In the genomic region with DNA sequence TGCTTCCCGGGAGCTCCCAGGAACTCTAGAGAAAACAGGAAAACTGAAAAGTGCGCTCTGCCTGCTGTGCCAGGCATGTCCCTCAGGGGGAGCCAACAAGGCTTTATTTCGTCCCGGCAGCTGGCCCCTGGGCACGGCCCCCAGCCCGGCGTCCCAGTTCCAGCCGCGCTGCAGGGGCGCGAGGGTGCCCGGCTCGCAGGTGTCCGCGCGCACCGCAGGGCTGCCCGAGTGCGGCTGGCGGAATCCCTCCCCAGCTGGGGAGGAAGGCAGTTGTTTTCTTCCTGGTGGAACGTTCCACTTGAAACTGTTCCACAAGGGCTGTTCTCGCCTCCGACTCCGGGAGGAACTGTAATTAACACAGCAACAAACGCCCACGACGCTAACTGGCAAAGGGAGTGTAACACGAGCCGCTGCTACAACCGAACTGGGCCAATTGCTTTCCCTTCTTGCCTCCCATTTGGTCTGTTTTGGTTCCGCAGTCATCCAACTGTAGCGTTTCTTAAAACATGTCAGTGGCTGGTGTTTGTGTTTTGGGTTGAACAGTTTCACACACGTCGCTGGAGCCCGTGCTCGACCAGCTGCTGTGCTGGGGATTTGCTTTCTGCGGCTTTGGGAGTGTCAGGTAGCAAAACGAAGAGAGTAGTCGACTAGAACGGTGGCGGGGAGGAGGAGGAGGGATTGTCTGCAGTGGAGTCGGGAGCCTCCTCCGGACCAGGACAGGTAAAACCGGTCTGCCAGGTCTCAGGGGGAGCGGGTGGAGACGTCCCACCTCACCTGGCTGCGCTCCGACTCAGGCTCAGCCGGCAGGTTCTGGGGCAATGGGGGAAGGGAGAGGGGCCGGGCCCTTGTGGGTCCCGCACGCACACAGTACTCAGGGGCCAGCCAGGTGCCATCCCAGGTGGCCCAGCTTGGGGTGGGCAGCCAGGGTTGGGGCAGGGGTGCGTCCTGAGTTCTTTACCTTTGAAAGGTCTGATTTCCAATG, we compare ENCODE assay signal across 1 cellular context.
TF ChIP-seq lines count a peak whose summit lies in the region.

No MANE protein-coding gene starts in this region.

TF ChIP-seq in GM12878, 131 proteins besides CTCF, POLR2A, EP300 and RAD21 (continued from another document):
- TF ChIP-seq, protein P1, sequence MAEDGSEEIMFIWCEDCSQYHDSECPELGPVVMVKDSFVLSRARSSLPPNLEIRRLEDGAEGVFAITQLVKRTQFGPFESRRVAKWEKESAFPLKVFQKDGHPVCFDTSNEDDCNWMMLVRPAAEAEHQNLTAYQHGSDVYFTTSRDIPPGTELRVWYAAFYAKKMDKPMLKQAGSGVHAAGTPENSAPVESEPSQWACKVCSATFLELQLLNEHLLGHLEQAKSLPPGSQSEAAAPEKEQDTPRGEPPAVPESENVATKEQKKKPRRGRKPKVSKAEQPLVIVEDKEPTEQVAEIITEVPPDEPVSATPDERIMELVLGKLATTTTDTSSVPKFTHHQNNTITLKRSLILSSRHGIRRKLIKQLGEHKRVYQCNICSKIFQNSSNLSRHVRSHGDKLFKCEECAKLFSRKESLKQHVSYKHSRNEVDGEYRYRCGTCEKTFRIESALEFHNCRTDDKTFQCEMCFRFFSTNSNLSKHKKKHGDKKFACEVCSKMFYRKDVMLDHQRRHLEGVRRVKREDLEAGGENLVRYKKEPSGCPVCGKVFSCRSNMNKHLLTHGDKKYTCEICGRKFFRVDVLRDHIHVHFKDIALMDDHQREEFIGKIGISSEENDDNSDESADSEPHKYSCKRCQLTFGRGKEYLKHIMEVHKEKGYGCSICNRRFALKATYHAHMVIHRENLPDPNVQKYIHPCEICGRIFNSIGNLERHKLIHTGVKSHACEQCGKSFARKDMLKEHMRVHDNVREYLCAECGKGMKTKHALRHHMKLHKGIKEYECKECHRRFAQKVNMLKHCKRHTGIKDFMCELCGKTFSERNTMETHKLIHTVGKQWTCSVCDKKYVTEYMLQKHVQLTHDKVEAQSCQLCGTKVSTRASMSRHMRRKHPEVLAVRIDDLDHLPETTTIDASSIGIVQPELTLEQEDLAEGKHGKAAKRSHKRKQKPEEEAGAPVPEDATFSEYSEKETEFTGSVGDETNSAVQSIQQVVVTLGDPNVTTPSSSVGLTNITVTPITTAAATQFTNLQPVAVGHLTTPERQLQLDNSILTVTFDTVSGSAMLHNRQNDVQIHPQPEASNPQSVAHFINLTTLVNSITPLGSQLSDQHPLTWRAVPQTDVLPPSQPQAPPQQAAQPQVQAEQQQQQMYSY (CRISPR knock-in tag; IDR thresholded peaks at IDR 0.05) = no peak
- TF ChIP-seq MXI1 (IDR thresholded peaks at IDR 0.05; ENCODE audit: low read depth, low read length) = no peak
- no peak for TF ChIP-seq STAT1 (conservative IDR thresholded peaks at IDR 0.05)
- TF ChIP-seq, protein P2, sequence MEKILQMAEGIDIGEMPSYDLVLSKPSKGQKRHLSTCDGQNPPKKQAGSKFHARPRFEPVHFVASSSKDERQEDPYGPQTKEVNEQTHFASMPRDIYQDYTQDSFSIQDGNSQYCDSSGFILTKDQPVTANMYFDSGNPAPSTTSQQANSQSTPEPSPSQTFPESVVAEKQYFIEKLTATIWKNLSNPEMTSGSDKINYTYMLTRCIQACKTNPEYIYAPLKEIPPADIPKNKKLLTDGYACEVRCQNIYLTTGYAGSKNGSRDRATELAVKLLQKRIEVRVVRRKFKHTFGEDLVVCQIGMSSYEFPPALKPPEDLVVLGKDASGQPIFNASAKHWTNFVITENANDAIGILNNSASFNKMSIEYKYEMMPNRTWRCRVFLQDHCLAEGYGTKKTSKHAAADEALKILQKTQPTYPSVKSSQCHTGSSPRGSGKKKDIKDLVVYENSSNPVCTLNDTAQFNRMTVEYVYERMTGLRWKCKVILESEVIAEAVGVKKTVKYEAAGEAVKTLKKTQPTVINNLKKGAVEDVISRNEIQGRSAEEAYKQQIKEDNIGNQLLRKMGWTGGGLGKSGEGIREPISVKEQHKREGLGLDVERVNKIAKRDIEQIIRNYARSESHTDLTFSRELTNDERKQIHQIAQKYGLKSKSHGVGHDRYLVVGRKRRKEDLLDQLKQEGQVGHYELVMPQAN (conservative IDR thresholded peaks at IDR 0.05) = 0 out of 2 replicates have a peak, but pooled peaks have one; percentile 40
- TF ChIP-seq LARP7 (IDR thresholded peaks at IDR 0.05) = 0 out of 2 replicates have a peak, but pooled peaks have one; percentile 3
- peak; percentile 7 to 30; a peak in 1 of 4 replicates for TF ChIP-seq BHLHE40 (IDR thresholded peaks at IDR 0.05; ENCODE audit: borderline replicate concordance in 1 of 2, low read depth in 2 of 2, low read length in 1 of 2)
- TF ChIP-seq, protein P3, sequence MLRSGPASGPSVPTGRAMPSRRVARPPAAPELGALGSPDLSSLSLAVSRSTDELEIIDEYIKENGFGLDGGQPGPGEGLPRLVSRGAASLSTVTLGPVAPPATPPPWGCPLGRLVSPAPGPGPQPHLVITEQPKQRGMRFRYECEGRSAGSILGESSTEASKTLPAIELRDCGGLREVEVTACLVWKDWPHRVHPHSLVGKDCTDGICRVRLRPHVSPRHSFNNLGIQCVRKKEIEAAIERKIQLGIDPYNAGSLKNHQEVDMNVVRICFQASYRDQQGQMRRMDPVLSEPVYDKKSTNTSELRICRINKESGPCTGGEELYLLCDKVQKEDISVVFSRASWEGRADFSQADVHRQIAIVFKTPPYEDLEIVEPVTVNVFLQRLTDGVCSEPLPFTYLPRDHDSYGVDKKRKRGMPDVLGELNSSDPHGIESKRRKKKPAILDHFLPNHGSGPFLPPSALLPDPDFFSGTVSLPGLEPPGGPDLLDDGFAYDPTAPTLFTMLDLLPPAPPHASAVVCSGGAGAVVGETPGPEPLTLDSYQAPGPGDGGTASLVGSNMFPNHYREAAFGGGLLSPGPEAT (IDR thresholded peaks at IDR 0.05; ENCODE audit: low read depth) = no peak
